Comparison of ENCODE assay signal across 21 cellular contexts in genomic region chr13:109154546-109154945, GRCh38.
DNase-seq lines count a peak whose midpoint lies in the region; ATAC-seq and TF ChIP-seq lines count a peak whose summit lies in the region.
"Had no signal": no experiment of that assay in that cellular context is flagged by ENCODE, and none has a peak within 500 bp of the region (broad histone marks: within the 10 kb centered on the region; RNA-seq: fewer than 3 reads in every experiment).

No MANE protein-coding gene starts in this region.

- H3K4me2 ChIP-seq in fibroblast of lung (ENCODE audit: extremely low read depth, insufficient read depth, low read length): no peak overlapping the region

- H3K9ac ChIP-seq in SK-N-MC (ENCODE audit: insufficient read length) (peak overlapping the region; percentile 29), fibroblast of lung (ENCODE audit: insufficient read depth, low read length) (no peak overlapping the region)

- H3K36me3 ChIP-seq in SK-N-MC (ENCODE audit: insufficient read depth, low read length) (no peaks in the 10 kb centered on the region), fibroblast of lung (ENCODE audit: control insufficient read depth, insufficient read depth, low read length) (no peaks in the 10 kb centered on the region), psoas muscle (ENCODE audit: insufficient read depth in 1 of 2, low read depth in 1 of 2) (no peaks in the 10 kb centered on the region)
- H3K36me3 ChIP-seq: spleen, tibial artery had no signal

- 27 to 49% (median 34%) methylated on average over 8 of the region's 8 CpGs for WGBS in psoas muscle, 3 donors

- DNase-seq in HCEC 1CT (peak; percentile 78), SK-N-MC (ENCODE audit: low read depth, low spot score) (no peak), fibroblast of lung (ENCODE audit: low read depth in 2 of 2) (peak; percentile 58 to 66), psoas muscle (no peak), NCI-H2227 treated with DMSO at 0.1 percent for 48 hours (lab: John Stamatoyannopoulos, UW) (no peak), GM13976 (ENCODE audit: low spot score) (no peak)
- DNase-seq: activated CD4-positive, CD25-positive, alpha-beta regulatory T cell treated with anti-CD3 and anti-CD28 coated beads, Interleukin-2, amount 50 U/mL, for 72 hours; amniotic stem cell; hypothalamus; KG1; left colon; NCI-H1092 treated with DMSO at 0.1 percent for 48 hours; NCI-H82; spleen; tibial artery had no signal

- H3K4me3 ChIP-seq in SK-N-MC (no peak overlapping the region), fibroblast of lung (replicated peaks in 1 of 4; ENCODE audit: control extremely low read depth in 1 of 4, insufficient read depth in 1 of 4, low read depth in 3 of 4, low read length in 4 of 4) (no peak overlapping the region), psoas muscle (no peak overlapping the region)
- H3K4me3 ChIP-seq: coronary artery, spleen had no signal

- intact Hi-C loops in psoas muscle (cut with DNase I): loop anchor here in 1 of 2 donors (5.0 kb wide), 1 partner anchor 88 kb away; no protein-coding TSS in a partner anchor

- H4K20me1 ChIP-seq in fibroblast of lung (ENCODE audit: control insufficient read depth, extremely low read depth, insufficient read depth, low read length): no peaks in the 10 kb centered on the region

- H3K79me2 ChIP-seq in fibroblast of lung (ENCODE audit: control insufficient read depth, insufficient read depth, low read length): no peaks in the 10 kb centered on the region

- H3K27me3 ChIP-seq in fibroblast of lung (ENCODE audit: control insufficient read depth, insufficient read depth, low read length): no peaks in the 10 kb centered on the region
- H3K27me3 ChIP-seq in psoas muscle (ENCODE audit: insufficient read depth in 3 of 3, low read length in 2 of 3): peaks cover 0 to 2% (median 0%) of the 10 kb centered on the region in 3 donors
- H3K27me3 ChIP-seq: tibial artery had no signal

- TF ChIP-seq CTCF in fibroblast of lung (conservative IDR thresholded peaks at IDR 0.05 in 1 of 2, IDR thresholded peaks at IDR 0.05 in 1 of 2; ENCODE audit: low read depth in 1 of 2, low read length in 2 of 2) (no peak), psoas muscle (IDR thresholded peaks at IDR 0.05) (no peak), GM13976 (IDR thresholded peaks at IDR 0.05; ENCODE audit: borderline replicate concordance, control extremely low read depth, extremely low read depth, insufficient read depth, missing control alignments) (no peak)

- in situ Hi-C loops in GM13976 (cut with MboI; ENCODE audit: low sequenced_read_pairs, unreplicated experiment): no loop called here

- no peaks in the 10 kb centered on the region for H3K9me3 ChIP-seq in SK-N-MC (ENCODE audit: low read depth, low read length)
- no peaks in the 10 kb centered on the region for H3K9me3 ChIP-seq in fibroblast of lung (ENCODE audit: control insufficient read depth, insufficient read depth, low read depth, low read length)
- H3K9me3 ChIP-seq in psoas muscle: no peaks in the 10 kb centered on the region
- H3K9me3 ChIP-seq: spleen, tibial artery had no signal

- H3K4me1 ChIP-seq in fibroblast of lung (ENCODE audit: control insufficient read depth, extremely low read depth, insufficient read depth, low read length) (peaks cover 13% of the 10 kb centered on the region), psoas muscle (peaks cover 10% of the 10 kb centered on the region)
- H3K4me1 ChIP-seq: spleen had no signal

- H3K27ac ChIP-seq in SK-N-MC: peak overlapping the region; percentile 85
- peak overlapping the region; percentile 64 for H3K27ac ChIP-seq in fibroblast of lung (ENCODE audit: insufficient read depth, low read length)
- no peak overlapping the region for H3K27ac ChIP-seq in psoas muscle
- H3K27ac ChIP-seq: C4-2B, spleen had no signal

- H2AFZ ChIP-seq in fibroblast of lung (ENCODE audit: low read length): no peak overlapping the region

- peak in 3 of 4 donors; percentile 20 to 53 (median 53) for ATAC-seq in psoas muscle
- ATAC-seq in GM21717 (IDR thresholded peaks at IDR 0.05; ENCODE audit: unreplicated experiment): no peak
- ATAC-seq in HG02642 (IDR thresholded peaks at IDR 0.05; ENCODE audit: poor library complexity, unreplicated experiment): no peak
- ATAC-seq: esophagus mucosa; left colon; stimulated activated effector memory CD8-positive, alpha-beta T cell treated with anti-CD3 and anti-CD28 coated beads, Interleukin-12 subunit alpha, Interleukin-12 subunit beta, amount 100 ng/mL, for 72 hours had no signal

Comparison
In these comparisons a context has a peak if more than half of its experiments do, and no peak if none do; other contexts are left out.
1. DNase-seq: peak in HCEC 1CT (single experiment) and fibroblast of lung (2 of 2); none in SK-N-MC (single experiment), psoas muscle (0 of 2), NCI-H2227 treated with DMSO at 0.1 percent for 48 hours (single experiment) and GM13976 (single experiment).
2. ATAC-seq: peak in psoas muscle (3 of 4); none in GM21717 (single experiment) and HG02642 (single experiment).